In the genomic region with DNA sequence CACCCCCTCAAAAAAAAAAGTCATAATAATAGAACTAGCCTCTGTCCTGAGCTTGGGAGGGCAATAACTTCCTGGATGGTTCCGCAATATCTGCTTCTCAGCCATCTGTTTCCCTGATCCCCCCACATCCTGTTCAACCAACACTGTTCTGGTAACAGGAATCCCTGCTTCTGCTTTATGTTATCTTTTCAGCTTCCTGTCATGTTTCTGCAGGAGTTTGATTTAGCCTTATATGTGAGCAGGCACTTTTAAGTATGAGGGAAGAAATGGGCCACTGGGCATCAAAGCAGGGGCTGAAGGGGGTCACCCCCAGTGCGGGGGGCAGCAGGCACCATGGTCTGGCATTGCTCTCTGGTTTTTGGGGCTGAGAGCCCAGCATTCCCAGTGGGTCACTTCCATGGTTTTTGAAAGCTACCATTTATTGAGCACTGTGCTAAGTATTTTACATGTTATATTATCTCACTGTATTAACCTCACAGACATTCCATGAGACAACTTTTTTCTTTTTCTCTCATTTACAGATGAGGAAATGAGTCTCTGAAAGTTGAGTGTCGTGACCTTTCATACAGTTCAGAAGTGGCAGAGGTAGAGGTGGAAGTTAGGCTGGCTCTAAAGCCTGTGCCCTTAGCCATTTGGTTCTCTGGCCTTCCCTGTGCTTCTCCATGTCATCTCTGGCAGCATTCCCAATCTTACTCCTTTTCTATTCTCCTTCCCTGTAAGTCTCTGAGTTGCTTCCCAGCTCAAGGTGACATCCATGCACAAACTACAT, we compare ENCODE assay signal across 10 cellular contexts.
DNase-seq lines count a peak whose midpoint lies in the region; ATAC-seq, FAIRE-seq and TF ChIP-seq lines count a peak whose summit lies in the region.
"Had no signal": no experiment of that assay in that cellular context is flagged by ENCODE, and none has a peak within 500 bp of the region (broad histone marks: within the 10 kb centered on the region; RNA-seq: fewer than 3 reads in every experiment).

No MANE protein-coding gene starts in this region.

- H3K27ac Mint-ChIP-seq in activated CD4-positive, alpha-beta T cell treated with anti-CD3 and anti-CD28 coated beads for 36 hours, result peak overlapping the region; percentile 26
- H3K27ac Mint-ChIP-seq in activated T-helper 17 cell treated with anti-CD3 and anti-CD28 coated beads, Interleukin-2, amount 50 U/mL, for 72 hours, result peak overlapping the region; percentile 52
- H3K27ac Mint-ChIP-seq in type B pancreatic cell, result peak overlapping the region; percentile 76

- peaks cover 21% of the 10 kb centered on the region for H3K4me1 Mint-ChIP-seq in activated CD4-positive, alpha-beta T cell treated with anti-CD3 and anti-CD28 coated beads for 36 hours
- H3K4me1 Mint-ChIP-seq in activated T-helper 17 cell treated with anti-CD3 and anti-CD28 coated beads, Interleukin-2, amount 50 U/mL, for 72 hours, result peaks cover 20% of the 10 kb centered on the region
- peaks cover 59% of the 10 kb centered on the region for H3K4me1 Mint-ChIP-seq in type B pancreatic cell (ENCODE audit: unreplicated experiment)

- no peak overlapping the region for H3K9ac ChIP-seq in keratinocyte (ENCODE audit: control insufficient read depth, extremely low read depth, insufficient read depth, low read length)

- H3K27me3 Mint-ChIP-seq in activated CD4-positive, alpha-beta T cell treated with anti-CD3 and anti-CD28 coated beads for 36 hours, result no peaks in the 10 kb centered on the region
- no peaks in the 10 kb centered on the region for H3K27me3 Mint-ChIP-seq in activated T-helper 17 cell treated with anti-CD3 and anti-CD28 coated beads, Interleukin-2, amount 50 U/mL, for 72 hours
- no peaks in the 10 kb centered on the region for H3K27me3 Mint-ChIP-seq in type B pancreatic cell

- peaks cover 5% of the 10 kb centered on the region for H3K79me2 ChIP-seq in keratinocyte (ENCODE audit: control insufficient read depth, insufficient read depth, low read length)

- DNase-seq in activated CD4-positive, alpha-beta T cell treated with anti-CD3 and anti-CD28 coated beads for 36 hours, result no peak
- DNase-seq in activated CD4-positive, alpha-beta T cell treated with anti-CD3 and anti-CD28 coated beads, Interleukin-2, amount 50 U/mL, for 1 hour, result no peak
- DNase-seq in keratinocyte (ENCODE audit: low read depth, low spot score), result no peak
- no peak for DNase-seq in type B pancreatic cell (ENCODE audit: extremely low spot score, unreplicated experiment)
- DNase-seq in NK-92 (lab: John Stamatoyannopoulos, UW; ENCODE audit: unreplicated experiment), result no peak
- DNase-seq in central memory CD4-positive, alpha-beta T cell, result no peak
- DNase-seq in NCI-H2227 treated with DMSO at 0.1 percent for 48 hours (lab: John Stamatoyannopoulos, UW), result no peak
- DNase-seq: erythroblast; stimulated activated CD4-positive, alpha-beta T cell treated with anti-CD3 and anti-CD28 coated beads, Interleukin-4, amount 100 ng/mL, for 1 hour had no signal

- H3K27ac ChIP-seq in keratinocyte (ENCODE audit: control insufficient read depth, insufficient read depth, low read length), result peak overlapping the region; percentile 22

- CTCF ChIA-PET in activated CD4-positive, alpha-beta T cell treated with anti-CD3 and anti-CD28 coated beads for 36 hours (lab: Charles Lee), result interaction anchor here (0.6 to 9.9 kb wide), 11 partner anchors 11 to 373 kb away, joined by 3 to 256 read pairs (median 3); no protein-coding TSS in a partner anchor

- H3K9me3 Mint-ChIP-seq in activated CD4-positive, alpha-beta T cell treated with anti-CD3 and anti-CD28 coated beads for 36 hours (ENCODE audit: low read depth), result no peaks in the 10 kb centered on the region
- H3K9me3 Mint-ChIP-seq in activated T-helper 17 cell treated with anti-CD3 and anti-CD28 coated beads, Interleukin-2, amount 50 U/mL, for 72 hours, result no peaks in the 10 kb centered on the region
- H3K9me3 Mint-ChIP-seq in type B pancreatic cell, result peaks cover 2% of the 10 kb centered on the region

- no peak overlapping the region for H3K4me3 Mint-ChIP-seq in activated CD4-positive, alpha-beta T cell treated with anti-CD3 and anti-CD28 coated beads for 36 hours
- H3K4me3 Mint-ChIP-seq in activated T-helper 17 cell treated with anti-CD3 and anti-CD28 coated beads, Interleukin-2, amount 50 U/mL, for 72 hours, result peak overlapping the region; percentile 47
- no peak overlapping the region for H3K4me3 Mint-ChIP-seq in type B pancreatic cell

- H3K27me3 ChIP-seq in keratinocyte (ENCODE audit: control insufficient read depth, extremely low read depth, insufficient read depth, low read length), result no peaks in the 10 kb centered on the region

- dilution Hi-C loops in keratinocyte (cut with MboI; ENCODE audit: extremely low pct_ligation_motif_present, low sequenced_read_pairs), result no loop called here

- H3K4me1 ChIP-seq in keratinocyte (ENCODE audit: control insufficient read depth, extremely low read depth, insufficient read depth, low read length), result peaks cover 76% of the 10 kb centered on the region

- intact Hi-C loops in activated CD4-positive, alpha-beta T cell treated with anti-CD3 and anti-CD28 coated beads for 36 hours (cut with DNase I, micrococcal nuclease), result loop anchor here (5.0 to 10.0 kb wide), 2 partner anchors 512 to 565 kb away; no protein-coding TSS in a partner anchor

- POLR2A ChIA-PET in activated CD4-positive, alpha-beta T cell treated with anti-CD3 and anti-CD28 coated beads for 36 hours (lab: Charles Lee), result no interaction called here

- peak; percentile 30 for ATAC-seq in activated CD4-positive, alpha-beta T cell treated with anti-CD3 and anti-CD28 coated beads for 36 hours
- ATAC-seq in activated T-helper 17 cell treated with anti-CD3 and anti-CD28 coated beads, Interleukin-2, amount 50 U/mL, for 72 hours (replicated peaks), result no peak

- H3K9me1 ChIP-seq in keratinocyte (ENCODE audit: control insufficient read depth, extremely low read depth, insufficient read depth, low read length), result no peaks in the 10 kb centered on the region

- H3K36me3 ChIP-seq in keratinocyte (ENCODE audit: control insufficient read depth in 2 of 2, extremely low read depth in 1 of 2, insufficient read depth in 2 of 2, low read length in 2 of 2), result no peaks in the 10 kb centered on the region

- H3K9me3 ChIP-seq in keratinocyte (ENCODE audit: control insufficient read depth, low read depth, low read length), result no peaks in the 10 kb centered on the region

- peak; percentile 85 for FAIRE-seq in keratinocyte (lab: Jason Lieb, UNC)

- no peak overlapping the region for H2AFZ ChIP-seq in keratinocyte (ENCODE audit: control insufficient read depth, low read length)

- no peaks in the 10 kb centered on the region for H3K36me3 Mint-ChIP-seq in activated CD4-positive, alpha-beta T cell treated with anti-CD3 and anti-CD28 coated beads for 36 hours (ENCODE audit: low read depth)
- H3K36me3 Mint-ChIP-seq in activated T-helper 17 cell treated with anti-CD3 and anti-CD28 coated beads, Interleukin-2, amount 50 U/mL, for 72 hours (ENCODE audit: low read depth), result no peaks in the 10 kb centered on the region
- peaks cover 2% of the 10 kb centered on the region for H3K36me3 Mint-ChIP-seq in type B pancreatic cell

- H4K20me1 ChIP-seq in keratinocyte (ENCODE audit: control insufficient read depth, extremely low read depth, insufficient read depth, low read length), result no peaks in the 10 kb centered on the region

- H3K4me2 ChIP-seq in keratinocyte (ENCODE audit: control insufficient read depth, extremely low read depth, insufficient read depth, low read depth, low read length), result no peak overlapping the region

- no peak overlapping the region for H3K4me3 ChIP-seq in keratinocyte (ENCODE audit: control insufficient read depth in 2 of 3, extremely low read depth in 1 of 3, insufficient read depth in 2 of 3, low read depth in 1 of 3, low read length in 3 of 3)

- TF ChIP-seq CTCF in keratinocyte (optimal IDR thresholded peaks at IDR 0.05 in 1 of 3, IDR thresholded peaks at IDR 0.05 in 1 of 3, conservative IDR thresholded peaks at IDR 0.05 in 1 of 3; ENCODE audit: extremely low read depth in 1 of 3, insufficient read depth in 2 of 3, low read length in 3 of 3), result no peak
- TF ChIP-seq CTCF in type B pancreatic cell (conservative IDR thresholded peaks at IDR 0.05), result no peak

Comparison
In these comparisons a context has a peak if more than half of its experiments do, and no peak if none do; other contexts are left out.
1. H3K27ac Mint-ChIP-seq: peak in every context shown above with its lines; median percentile 76 in type B pancreatic cell; 52 in activated T-helper 17 cell treated with anti-CD3 and anti-CD28 coated beads, Interleukin-2, amount 50 U/mL, for 72 hours; 26 in activated CD4-positive, alpha-beta T cell treated with anti-CD3 and anti-CD28 coated beads for 36 hours.